13 cellular contexts compared by ENCODE assay signal in genomic region chr4:57074753-57075152, GRCh38. TPM values are rescaled to one million over a fixed set of nuclear protein-coding genes. Genes with fewer than 3 reads are reported as not detected.
A peak's percentile ranks its signal among the peaks of the same experiment; 100 is the strongest.
DNase-seq lines count a peak whose midpoint lies in the region; ATAC-seq and TF ChIP-seq lines count a peak whose summit lies in the region.
"Had no signal": no experiment of that assay in that cellular context is flagged by ENCODE, and none has a peak within 500 bp of the region (broad histone marks: within the 10 kb centered on the region; RNA-seq: fewer than 3 reads in every experiment).

No MANE protein-coding gene starts in this region.

- no peaks in the 10 kb centered on the region for H4K20me1 ChIP-seq in MM.1S (ENCODE audit: insufficient read depth, low read length)

- H3K36me3 ChIP-seq in RWPE2 (ENCODE audit: low read depth) (peaks cover 31% of the 10 kb centered on the region), MM.1S (replicated peaks; ENCODE audit: insufficient read depth, low read length) (no peaks in the 10 kb centered on the region)
- H3K36me3 ChIP-seq: Peyer's patch had no signal

- peak overlapping the region; percentile 99 for H3K27ac ChIP-seq in RWPE2 (ENCODE audit: poor library complexity, severe bottlenecking)
- no peak overlapping the region for H3K27ac ChIP-seq in MM.1S (ENCODE audit: low read length)
- H3K27ac ChIP-seq: Peyer's patch, psoas muscle had no signal

- no peaks in the 10 kb centered on the region for H3K9me3 ChIP-seq in RWPE2 (ENCODE audit: severe bottlenecking)
- H3K9me3 ChIP-seq in MM.1S (replicated peaks; ENCODE audit: insufficient read depth, low read length), result no peaks in the 10 kb centered on the region
- H3K9me3 ChIP-seq: Peyer's patch, psoas muscle had no signal

- TF ChIP-seq CTCF in RWPE2 (IDR thresholded peaks at IDR 0.05; ENCODE audit: poor library complexity, severe bottlenecking) (no peak), MM.1S (IDR thresholded peaks at IDR 0.05; ENCODE audit: low read length) (no peak)

- peak; percentile 66 for DNase-seq in Daoy (ENCODE audit: low read depth)
- DNase-seq in RWPE2 (ENCODE audit: low spot score), result no peak
- DNase-seq in fibroblast of gingiva (ENCODE audit: low read depth), result peak; percentile 85
- DNase-seq in sciatic nerve (ENCODE audit: low spot score), result no peak
- DNase-seq in MM.1S, result no peak
- no peak for DNase-seq in activated CD4-positive, alpha-beta T cell treated with anti-CD3 and anti-CD28 coated beads, Interleukin-2, amount 50 U/mL, for 48 hours
- DNase-seq: activated CD4-positive, CD25-positive, alpha-beta regulatory T cell; activated gamma-delta T cell treated with Interleukin-2 at 50 U/mL for 16 hours; left cardiac atrium; Peyer's patch; psoas muscle had no signal

- intact Hi-C loops in sciatic nerve (cut with DNase I), result no loop called here

- H3K9ac ChIP-seq in MM.1S (ENCODE audit: low read length), result no peak overlapping the region

- H2AFZ ChIP-seq in MM.1S (ENCODE audit: low read length), result no peak overlapping the region

- H3K9me2 ChIP-seq in MM.1S (replicated peaks; ENCODE audit: insufficient read depth, low read length), result no peaks in the 10 kb centered on the region

- peaks cover 72% of the 10 kb centered on the region for H3K4me1 ChIP-seq in RWPE2 (ENCODE audit: insufficient read depth, poor library complexity, severe bottlenecking)
- no peaks in the 10 kb centered on the region for H3K4me1 ChIP-seq in MM.1S (ENCODE audit: low read length)
- H3K4me1 ChIP-seq: psoas muscle had no signal

- H3K4me3 ChIP-seq in RWPE2 (ENCODE audit: severe bottlenecking) (no peak overlapping the region), MM.1S (ENCODE audit: low read length) (no peak overlapping the region)
- H3K4me3 ChIP-seq: Peyer's patch, psoas muscle had no signal

- H3K79me2 ChIP-seq in MM.1S (ENCODE audit: low read length), result no peaks in the 10 kb centered on the region

- ATAC-seq in RWPE2 (ENCODE audit: low read depth) (peak; percentile 45), sciatic nerve (peak; percentile 33), HG03108 (IDR thresholded peaks at IDR 0.05; ENCODE audit: unreplicated experiment) (no peak), GM21529 (IDR thresholded peaks at IDR 0.05; ENCODE audit: unreplicated experiment) (no peak)
- ATAC-seq: psoas muscle had no signal

- no peak overlapping the region for H3K4me2 ChIP-seq in MM.1S (ENCODE audit: low read depth, low read length)

- H3K27me3 ChIP-seq in RWPE2 (ENCODE audit: insufficient read depth, poor library complexity, severe bottlenecking) (no peaks in the 10 kb centered on the region), MM.1S (replicated peaks; ENCODE audit: insufficient read depth, low read length) (no peaks in the 10 kb centered on the region)
- H3K27me3 ChIP-seq: Peyer's patch had no signal

- H3F3A ChIP-seq in MM.1S (ENCODE audit: insufficient read depth, low read length), result no peaks in the 10 kb centered on the region

RNA-seq across cellular contexts. Expression of gene IGFBP7, which starts 35.4 kb away (rescaled TPM):
- total RNA-seq in Daoy (2014; rRNA removed; shearing (Covaris generic)), result 173 and 263 TPM in 2 replicates
- total RNA-seq in sciatic nerve, result 482 TPM

Comparison
In these comparisons a context has a peak if more than half of its experiments do, and no peak if none do; other contexts are left out.
1. DNase-seq: peak in Daoy (single experiment) and fibroblast of gingiva (single experiment); none in RWPE2 (single experiment), sciatic nerve (single experiment), MM.1S (single experiment) and activated CD4-positive, alpha-beta T cell treated with anti-CD3 and anti-CD28 coated beads, Interleukin-2, amount 50 U/mL, for 48 hours (0 of 2).
2. ATAC-seq: peak in RWPE2 (single experiment) and sciatic nerve (single experiment); none in HG03108 (single experiment) and GM21529 (single experiment).